Comparison of ENCODE assay signal across 36 cellular contexts in genomic region chr1:103187673-103188072, GRCh38.
DNase-seq lines count a peak whose midpoint lies in the region; ATAC-seq, FAIRE-seq and TF ChIP-seq lines count a peak whose summit lies in the region.
"Had no signal": no experiment of that assay in that cellular context is flagged by ENCODE, and none has a peak within 500 bp of the region (broad histone marks: within the 10 kb centered on the region; RNA-seq: fewer than 3 reads in every experiment).

No MANE protein-coding gene starts in this region.

- no peaks in the 10 kb centered on the region for H3K9me2 ChIP-seq in SK-N-SH

- no peak for DNase-seq in SK-N-SH
- DNase-seq in HepG2 (ENCODE audit: low spot score), result no peak
- DNase-seq in right lobe of liver, result no peak
- DNase-seq in IMR-90, result no peak
- DNase-seq in K562 (ENCODE audit: extremely low read depth in 1 of 4, low spot score in 3 of 4), result no peak
- DNase-seq in HFFc6, result no peak
- DNase-seq: 8988T; ACHN; AML-193; BE2C; C1 segment of cervical spinal cord; Caco-2; Calu3; CD4-positive, alpha-beta memory T cell; CD4-positive, alpha-beta T cell; CD4-positive, CD25-positive, alpha-beta regulatory T cell; CD8-positive, alpha-beta memory T cell; CD8-positive, alpha-beta T cell; COR-L47; DMS 273 treated with DMSO at 0.1 percent for 48 hours; DMS153; DMS53; DMS79; DMS79 treated with DMSO at 0.1 percent for 48 hours; DND-41; EL had no signal

- TF ChIP-seq EP300 in SK-N-SH (IDR thresholded peaks at IDR 0.05; ENCODE audit: borderline replicate concordance in 1 of 2, low read depth in 1 of 2, low read length in 1 of 2) (no peak), HepG2 (IDR thresholded peaks at IDR 0.05; ENCODE audit: low read depth in 2 of 2, low read length in 2 of 2) (no peak), HepG2 (CRISPR knock-in tag; IDR thresholded peaks at IDR 0.05; ENCODE audit: borderline replicate concordance) (no peak), K562 (IDR thresholded peaks at IDR 0.05; ENCODE audit: low read length) (no peak)

- in situ Hi-C loops in HepG2 (cut with HindIII; ENCODE audit: extremely low pct_ligation_motif_present, low pct_unique_long_range_greater_than_20kb) (no loop called here), IMR-90 (cut with MboI; ENCODE audit: low sequenced_read_pairs) (no loop called here), K562 (cut with MboI) (no loop called here)

- BruUV-seq in HepG2 (replicated peaks; lab: Mats Ljungman, UMichigan), result no TSS peak
- no TSS peak for BruUV-seq in IMR-90 (replicated peaks; lab: Mats Ljungman, UMichigan)
- no TSS peak for BruUV-seq in K562 (replicated peaks; lab: Mats Ljungman, UMichigan)

- no peak overlapping the region for H4K91ac ChIP-seq in IMR-90 (ENCODE audit: insufficient read depth, low read depth, low read length)

- FAIRE-seq in HepG2 (lab: Jason Lieb, UNC) (no peak), K562 (lab: Jason Lieb, UNC) (no peak)
- FAIRE-seq: A549, D721Med had no signal

- H3K56ac ChIP-seq in IMR-90 (ENCODE audit: extremely low read depth, insufficient read depth, low read length), result no peak overlapping the region

- TF ChIP-seq POLR2A in HepG2 (IDR thresholded peaks at IDR 0.05; ENCODE audit: insufficient read depth in 1 of 2, low read depth in 2 of 2, low read length in 2 of 2) (no peak), right lobe of liver (IDR thresholded peaks at IDR 0.05) (no peak), IMR-90 (IDR thresholded peaks at IDR 0.05; ENCODE audit: low read depth, low read length) (no peak), K562 (conservative IDR thresholded peaks at IDR 0.05) (no peak)

- H3K4me2 ChIP-seq in SK-N-SH, result no peak overlapping the region
- H3K4me2 ChIP-seq in HepG2 (ENCODE audit: low read depth, low read length), result no peak overlapping the region
- H3K4me2 ChIP-seq in IMR-90 (ENCODE audit: low read depth, low read length), result no peak overlapping the region
- no peak overlapping the region for H3K4me2 ChIP-seq in K562 (ENCODE audit: insufficient read depth, low read length)
- H3K4me2 ChIP-seq: A549; BLaER1; BLaER1 treated with 17β-estradiol and CSF1 and Interleukin-3, amounts not matched to agents 10 nM and 100 nM had no signal

- H3K9me3 Mint-ChIP-seq in HFFc6, result peaks cover 10% of the 10 kb centered on the region

- TF ChIP-seq CTCF in SK-N-SH (IDR thresholded peaks at IDR 0.05), result no peak
- no peak for TF ChIP-seq CTCF in HepG2 (CRISPR knock-in tag; IDR thresholded peaks at IDR 0.05)
- TF ChIP-seq CTCF in right lobe of liver (IDR thresholded peaks at IDR 0.05), result no peak
- no peak for TF ChIP-seq CTCF in IMR-90 (conservative IDR thresholded peaks at IDR 0.05; ENCODE audit: low read depth, low read length)
- no peak for TF ChIP-seq CTCF in K562 (IDR thresholded peaks at IDR 0.05 in 2 of 3, conservative IDR thresholded peaks at IDR 0.05 in 1 of 3; ENCODE audit: insufficient read depth in 2 of 3, low read depth in 1 of 3, low read length in 3 of 3)
- TF ChIP-seq CTCF in HFFc6 (IDR thresholded peaks at IDR 0.05), result no peak

- peaks cover 2 to 4% of the 10 kb centered on the region in 2 experiments; a peak in 2 of 4 replicates for H3K4me1 ChIP-seq in SK-N-SH (ENCODE audit: control insufficient read depth in 1 of 2, insufficient read depth in 2 of 2, low read depth in 1 of 2, low read length in 1 of 2)
- H3K4me1 ChIP-seq in HepG2 (ENCODE audit: insufficient read depth, low read length), result no peaks in the 10 kb centered on the region
- no peaks in the 10 kb centered on the region for H3K4me1 ChIP-seq in right lobe of liver
- H3K4me1 ChIP-seq in IMR-90 (ENCODE audit: control insufficient read depth, insufficient read depth, low read length), result no peaks in the 10 kb centered on the region
- H3K4me1 ChIP-seq in K562 (replicated peaks in 1 of 2; ENCODE audit: control insufficient read depth in 2 of 2, insufficient read depth in 2 of 2, low read length in 2 of 2), result no peaks in the 10 kb centered on the region
- H3K4me1 ChIP-seq: BLaER1; BLaER1 treated with 17β-estradiol and CSF1 and Interleukin-3, amounts not matched to agents 10 nM and 100 nM; Caco-2 had no signal

- TF ChIP-seq RAD21 in SK-N-SH (IDR thresholded peaks at IDR 0.05; ENCODE audit: low read length) (no peak), HepG2 (CRISPR knock-in tag; IDR thresholded peaks at IDR 0.05) (no peak), IMR-90 (IDR thresholded peaks at IDR 0.05; ENCODE audit: low read length) (no peak), K562 (CRISPR knock-in tag; conservative IDR thresholded peaks at IDR 0.05 in 1 of 2, IDR thresholded peaks at IDR 0.05 in 1 of 2) (no peak)

- no peaks in the 10 kb centered on the region for H3K27me3 ChIP-seq in SK-N-SH (ENCODE audit: insufficient read depth)
- H3K27me3 ChIP-seq in HepG2 (ENCODE audit: control insufficient read depth in 1 of 2, insufficient read depth in 2 of 2, low read length in 2 of 2), result no peaks in the 10 kb centered on the region
- H3K27me3 ChIP-seq in right lobe of liver, result no peaks in the 10 kb centered on the region
- H3K27me3 ChIP-seq in IMR-90 (ENCODE audit: control insufficient read depth, insufficient read depth, low read length), result no peaks in the 10 kb centered on the region
- H3K27me3 ChIP-seq in K562 (ENCODE audit: control insufficient read depth in 2 of 2, insufficient read depth in 2 of 2, low read length in 2 of 2), result no peaks in the 10 kb centered on the region
- H3K27me3 ChIP-seq: BE2C; BLaER1; BLaER1 treated with 17β-estradiol and CSF1 and Interleukin-3, amounts not matched to agents 10 nM and 100 nM had no signal

- H3K79me2 ChIP-seq in SK-N-SH (ENCODE audit: insufficient read depth) (no peaks in the 10 kb centered on the region), HepG2 (ENCODE audit: insufficient read depth, low read length) (no peaks in the 10 kb centered on the region), K562 (ENCODE audit: control insufficient read depth, insufficient read depth, low read length) (no peaks in the 10 kb centered on the region)

- no peak overlapping the region for H3K4ac ChIP-seq in IMR-90 (ENCODE audit: low read depth, low read length)

- peaks cover 10% of the 10 kb centered on the region; the same call in 1 of the 2 replicates for H3K36me3 Mint-ChIP-seq in HFFc6 (ENCODE audit: low read depth)
- H3K36me3 Mint-ChIP-seq: CD14-positive monocyte; CD4-positive, alpha-beta memory T cell; CD4-positive, CD25-positive, alpha-beta regulatory T cell; CD8-positive, alpha-beta memory T cell; CD8-positive, alpha-beta T cell had no signal

- H3K4me3 Mint-ChIP-seq in HFFc6, result no peak overlapping the region
- H3K4me3 Mint-ChIP-seq: B cell; CD14-positive monocyte; CD4-positive, alpha-beta memory T cell; CD4-positive, alpha-beta T cell; CD4-positive, CD25-positive, alpha-beta regulatory T cell; CD8-positive, alpha-beta memory T cell; CD8-positive, alpha-beta T cell had no signal

- H2AK5ac ChIP-seq in IMR-90 (ENCODE audit: low read depth, low read length), result no peak overlapping the region

- no peaks in the 10 kb centered on the region for H3F3A ChIP-seq in SK-N-SH (replicated peaks; ENCODE audit: insufficient read depth)

- no peak overlapping the region for H4K8ac ChIP-seq in IMR-90 (ENCODE audit: low read depth in 2 of 2, low read length in 2 of 2)

- H3K9ac ChIP-seq in SK-N-SH, result no peak overlapping the region
- H3K9ac ChIP-seq in HepG2 (ENCODE audit: insufficient read depth, low read depth, low read length), result no peak overlapping the region
- H3K9ac ChIP-seq in IMR-90 (ENCODE audit: low read depth, low read length), result no peak overlapping the region
- H3K9ac ChIP-seq in K562 (ENCODE audit: insufficient read depth in 1 of 2, low read depth in 2 of 2, low read length in 2 of 2), result no peak overlapping the region
- H3K9ac ChIP-seq: BLaER1; BLaER1 treated with 17β-estradiol and CSF1 and Interleukin-3, amounts not matched to agents 10 nM and 100 nM had no signal

- H3K9me1 ChIP-seq in IMR-90 (ENCODE audit: insufficient read depth, low read length) (no peaks in the 10 kb centered on the region), K562 (ENCODE audit: control insufficient read depth, insufficient read depth, low read length) (no peaks in the 10 kb centered on the region)

- intact Hi-C loops in HepG2 (cut with micrococcal nuclease; ENCODE audit: unreplicated experiment), result no loop called here
- intact Hi-C loops in right lobe of liver (cut with DNase I), result no loop called here
- intact Hi-C loops in IMR-90 (cut with micrococcal nuclease), result no loop called here
- intact Hi-C loops in K562 (cut with micrococcal nuclease), result no loop called here

- dilution Hi-C loops in IMR-90 (cut with HindIII; ENCODE audit: low sequenced_read_pairs, unreplicated experiment), result no loop called here

- no peak overlapping the region for H2BK5ac ChIP-seq in IMR-90 (ENCODE audit: low read depth, low read length, poor library complexity, severe bottlenecking)

- no peaks in the 10 kb centered on the region for H4K20me1 ChIP-seq in SK-N-SH (ENCODE audit: insufficient read depth)
- H4K20me1 ChIP-seq in HepG2 (ENCODE audit: insufficient read depth, low read length), result no peaks in the 10 kb centered on the region
- no peaks in the 10 kb centered on the region for H4K20me1 ChIP-seq in IMR-90 (ENCODE audit: insufficient read depth, low read length)
- H4K20me1 ChIP-seq in K562 (replicated peaks; ENCODE audit: control insufficient read depth, insufficient read depth, low read length), result no peaks in the 10 kb centered on the region
- H4K20me1 ChIP-seq: BLaER1; BLaER1 treated with 17β-estradiol and CSF1 and Interleukin-3, amounts not matched to agents 10 nM and 100 nM had no signal

- no peak overlapping the region for H2BK120ac ChIP-seq in IMR-90 (ENCODE audit: low read depth, low read length)

- 79% methylated on average over 1 of the region's 1 CpG for WGBS in SK-N-SH (ENCODE audit: low lambda C conversion rate)
- 0% methylated on average over 1 of the region's 1 CpG for WGBS in HepG2 (ENCODE audit: low lambda C conversion rate)
- WGBS in right lobe of liver (ENCODE audit: insufficient coverage, low coverage, low lambda C conversion rate, missing lambda C conversion rate), result 62% methylated on average over 1 of the region's 1 CpG
- no CpG with 5 or more reads among the region's 1 CpG for WGBS in IMR-90 (ENCODE audit: extremely low coverage in 2 of 2, insufficient read length in 1 of 2), 2 experiments
- WGBS in K562 (ENCODE audit: insufficient coverage, low coverage, missing lambda C conversion rate), result 0% methylated on average over 1 of the region's 1 CpG

- H3K27me3 Mint-ChIP-seq in HFFc6 (ENCODE audit: insufficient read depth), result no peaks in the 10 kb centered on the region
- H3K27me3 Mint-ChIP-seq: B cell; CD4-positive, alpha-beta memory T cell; CD4-positive, alpha-beta T cell; CD4-positive, CD25-positive, alpha-beta regulatory T cell; CD8-positive, alpha-beta memory T cell had no signal

- CTCF ChIA-PET in SK-N-SH (lab: Yijun Ruan, JAX), result no interaction called here
- CTCF ChIA-PET in HepG2 (lab: Yijun Ruan, JAX; ENCODE audit: low intra/inter-chr PET ratio, low total read pairs), result no interaction called here
- CTCF ChIA-PET in IMR-90 (lab: Yijun Ruan, JAX), result no interaction called here
- CTCF ChIA-PET in K562 (lab: Yijun Ruan, JAX; ENCODE audit: low intra/inter-chr PET ratio), result no interaction called here

- no peak overlapping the region for H3K18ac ChIP-seq in IMR-90 (ENCODE audit: low read depth, low read length)

- no peak overlapping the region for H2AK9ac ChIP-seq in IMR-90 (replicated peaks; ENCODE audit: low read depth, low read length, poor library complexity)

- H3K4me1 Mint-ChIP-seq in HFFc6 (ENCODE audit: low read depth), result peaks cover 37% of the 10 kb centered on the region
- H3K4me1 Mint-ChIP-seq: B cell; CD14-positive monocyte; CD4-positive, alpha-beta memory T cell; CD4-positive, CD25-positive, alpha-beta regulatory T cell; CD8-positive, alpha-beta memory T cell had no signal

- H3K36me3 ChIP-seq in SK-N-SH (replicated peaks in 1 of 2; ENCODE audit: control insufficient read depth in 1 of 2, insufficient read depth in 2 of 2, low read length in 1 of 2) (no peaks in the 10 kb centered on the region), HepG2 (replicated peaks in 1 of 2; ENCODE audit: control insufficient read depth in 1 of 2, insufficient read depth in 2 of 2, low read length in 2 of 2) (no peaks in the 10 kb centered on the region), right lobe of liver (no peaks in the 10 kb centered on the region), IMR-90 (ENCODE audit: control insufficient read depth, insufficient read depth, low read length) (no peaks in the 10 kb centered on the region), K562 (ENCODE audit: control insufficient read depth, insufficient read depth, low read length) (no peaks in the 10 kb centered on the region)
- H3K36me3 ChIP-seq: BE2C; BLaER1; BLaER1 treated with 17β-estradiol and CSF1 and Interleukin-3, amounts not matched to agents 10 nM and 100 nM had no signal

- no peaks in the 10 kb centered on the region for H3K79me1 ChIP-seq in IMR-90 (ENCODE audit: low read depth in 1 of 2, low read length in 2 of 2)

- no peak overlapping the region for H2AFZ ChIP-seq in SK-N-SH (ENCODE audit: low read depth)
- no peak overlapping the region for H2AFZ ChIP-seq in HepG2 (ENCODE audit: low read length)
- H2AFZ ChIP-seq in IMR-90 (replicated peaks; ENCODE audit: low read length, poor library complexity), result no peak overlapping the region
- no peak overlapping the region for H2AFZ ChIP-seq in K562 (ENCODE audit: low read depth, low read length)

- no peak overlapping the region for H2BK20ac ChIP-seq in IMR-90 (ENCODE audit: low read depth, low read length)

- POLR2A ChIA-PET in SK-N-SH (lab: Yijun Ruan, JAX) (no interaction called here), HepG2 (lab: Yijun Ruan, JAX) (no interaction called here), IMR-90 (lab: Charles Lee; ENCODE audit: unreplicated experiment) (no interaction called here), K562 (lab: Yijun Ruan, JAX) (no interaction called here)

- H3K9me3 ChIP-seq in SK-N-SH, result no peaks in the 10 kb centered on the region
- no peaks in the 10 kb centered on the region for H3K9me3 ChIP-seq in HepG2 (ENCODE audit: low read length)
- H3K9me3 ChIP-seq in right lobe of liver, result no peaks in the 10 kb centered on the region
- no peaks in the 10 kb centered on the region for H3K9me3 ChIP-seq in IMR-90 (ENCODE audit: control insufficient read depth, insufficient read depth, low read length)
- no peaks in the 10 kb centered on the region for H3K9me3 ChIP-seq in K562 (replicated peaks; ENCODE audit: control insufficient read depth, insufficient read depth, low read depth, low read length)
- H3K9me3 ChIP-seq: A549, BE2C, BLaER1, Caco-2 had no signal

- no peak overlapping the region for H3K23ac ChIP-seq in IMR-90 (ENCODE audit: low read depth, low read length)

- no peak overlapping the region for H3K27ac Mint-ChIP-seq in HFFc6
- H3K27ac Mint-ChIP-seq: B cell; CD14-positive monocyte; CD4-positive, alpha-beta memory T cell; CD4-positive, alpha-beta T cell; CD4-positive, CD25-positive, alpha-beta regulatory T cell; CD8-positive, alpha-beta memory T cell; CD8-positive, alpha-beta T cell had no signal

- ATAC-seq in SK-N-SH treated with all-trans-retinoic acid at 6 μM for 48 hours (no peak), HepG2 (no peak), right lobe of liver (no peak), IMR-90 (ENCODE audit: low read depth) (no peak), K562 (no peak), GM18511 (IDR thresholded peaks at IDR 0.05; ENCODE audit: unreplicated experiment) (no peak)
- ATAC-seq: A549; CD8-positive, alpha-beta T cell had no signal

- H4K5ac ChIP-seq in IMR-90 (ENCODE audit: low read depth, low read length), result no peak overlapping the region

- H3K14ac ChIP-seq in IMR-90 (replicated peaks; ENCODE audit: low read depth, low read length), result no peak overlapping the region

- no peak overlapping the region for H2BK15ac ChIP-seq in IMR-90 (ENCODE audit: low read depth, low read length)

- H3K4me3 ChIP-seq in SK-N-SH (ENCODE audit: low read depth in 2 of 2, low read length in 1 of 2), result no peak overlapping the region
- no peak overlapping the region for H3K4me3 ChIP-seq in HepG2 (replicated peaks in 1 of 3; ENCODE audit: insufficient read depth in 1 of 3, low read depth in 2 of 3, low read length in 3 of 3)
- H3K4me3 ChIP-seq in right lobe of liver, result no peak overlapping the region
- no peak overlapping the region for H3K4me3 ChIP-seq in IMR-90 (ENCODE audit: insufficient read depth, low read depth, low read length)
- no peak overlapping the region for H3K4me3 ChIP-seq in K562
- H3K4me3 ChIP-seq: A549; BLaER1; BLaER1 treated with 17β-estradiol and CSF1 and Interleukin-3, amounts not matched to agents 10 nM and 100 nM had no signal

- H3K27ac ChIP-seq in SK-N-SH (ENCODE audit: low read depth in 2 of 2, low read length in 1 of 2), result no peak overlapping the region
- H3K27ac ChIP-seq in HepG2 (ENCODE audit: extremely low read length, insufficient read depth, low read length), result no peak overlapping the region
- H3K27ac ChIP-seq in right lobe of liver, result no peak overlapping the region
- H3K27ac ChIP-seq in IMR-90 (ENCODE audit: insufficient read depth, low read length), result no peak overlapping the region
- no peak overlapping the region for H3K27ac ChIP-seq in K562 (ENCODE audit: extremely low read depth, low read depth, low read length)
- H3K27ac ChIP-seq: 22Rv1; A549; BLaER1; BLaER1 treated with 17β-estradiol and CSF1 and Interleukin-3, amounts not matched to agents 10 nM and 100 nM; C4-2B had no signal
